ENCODE assay signal across 11 cellular contexts in genomic region chr2:164920430-164920829, GRCh38. TPM values are rescaled to one million over a fixed set of nuclear protein-coding genes. Genes with fewer than 3 reads are reported as not detected.
DNase-seq lines count a peak whose midpoint lies in the region; ATAC-seq and TF ChIP-seq lines count a peak whose summit lies in the region.
"Had no signal": no experiment of that assay in that cellular context is flagged by ENCODE, and none has a peak within 500 bp of the region (broad histone marks: within the 10 kb centered on the region; RNA-seq: fewer than 3 reads in every experiment).

No MANE protein-coding gene starts in this region.

- H3K27me3 Mint-ChIP-seq in WTC11 (ENCODE audit: low read depth) = no peaks in the 10 kb centered on the region

- TF ChIP-seq CTCF in WTC11 (IDR thresholded peaks at IDR 0.05) (no peak), left lung (IDR thresholded peaks at IDR 0.05) (no peak)

- H3K9me3 Mint-ChIP-seq in WTC11 = no peaks in the 10 kb centered on the region

- DNase-seq in AML-193 (lab: John Stamatoyannopoulos, UW) (peak; percentile 68 to 78), HuH-7.5 (ENCODE audit: low spot score) (peak; percentile 43), WTC11 (ENCODE audit: low spot score) (no peak), left lung (no peak), UCSD-AML1 (lab: John Stamatoyannopoulos, UW; ENCODE audit: unreplicated experiment) (no peak), ureter (ENCODE audit: low spot score) (no peak), GOT3 (lab: John Stamatoyannopoulos, UW) (no peak)
- DNase-seq: cerebellar nuclear complex, Kasumi-1, lower lobe of right lung had no signal

- no peak overlapping the region for H3K4me3 ChIP-seq in left lung
- H3K4me3 ChIP-seq: lower lobe of right lung had no signal

- no peaks in the 10 kb centered on the region for H3K4me1 ChIP-seq in left lung
- H3K4me1 ChIP-seq: lower lobe of right lung had no signal

- H3K27me3 ChIP-seq in left lung = no peaks in the 10 kb centered on the region

- H3K4me1 Mint-ChIP-seq in WTC11 = peaks cover 15% of the 10 kb centered on the region

- H3K36me3 ChIP-seq in left lung = no peaks in the 10 kb centered on the region
- H3K36me3 ChIP-seq: lower lobe of right lung had no signal

- H3K27ac ChIP-seq in left lung = no peak overlapping the region
- H3K27ac ChIP-seq: lower lobe of right lung had no signal

- no peaks in the 10 kb centered on the region for H3K36me3 Mint-ChIP-seq in WTC11

- no peak overlapping the region for H3K4me3 Mint-ChIP-seq in WTC11

- ATAC-seq in WTC11 (no peak), left lung (peak; percentile 58), HG03095 (IDR thresholded peaks at IDR 0.05; ENCODE audit: unreplicated experiment) (no peak)

- POLR2A ChIA-PET in WTC11 (lab: Charles Lee) = no interaction called here

- H3K9me3 ChIP-seq in left lung = no peaks in the 10 kb centered on the region
- H3K9me3 ChIP-seq: lower lobe of right lung had no signal

- CTCF ChIA-PET in WTC11 (lab: Charles Lee) = interaction anchor here (0.9 kb wide), 1 partner anchor 79 kb away, joined by 3 read pairs; the partner anchor contains the start of gene COBLL1

- H3K27ac Mint-ChIP-seq in WTC11 = no peak overlapping the region

- intact Hi-C loops in left lung (cut with DNase I) = no loop called here

TF ChIP-seq in WTC11, 78 proteins besides CTCF, POLR2A, EP300 and RAD21:
- TF ChIP-seq MLX (CRISPR knock-in tag; IDR thresholded peaks at IDR 0.05) = no peak
- TF ChIP-seq GABPB1 (CRISPR knock-in tag; IDR thresholded peaks at IDR 0.05) = peak; percentile 64

RNA-seq across cellular contexts. Expression of gene SLC38A11, which starts 34.9 kb away (rescaled TPM):
- total RNA-seq in WTC11 (2021) = not detected in 3 replicates
- total RNA-seq in left lung = under 1 TPM; 0.29 to 0.63 TPM
- 2.4 TPM for total RNA-seq in ureter

Comparison
In these comparisons a context has a peak if more than half of its experiments do, and no peak if none do; other contexts are left out.
1. DNase-seq: peak in AML-193 (2 of 2) and HuH-7.5 (single experiment); none in WTC11 (single experiment), left lung (0 of 2), UCSD-AML1 (single experiment), ureter (single experiment) and GOT3 (single experiment).